ENCODE assay signal across 8 cellular contexts in the genomic region with DNA sequence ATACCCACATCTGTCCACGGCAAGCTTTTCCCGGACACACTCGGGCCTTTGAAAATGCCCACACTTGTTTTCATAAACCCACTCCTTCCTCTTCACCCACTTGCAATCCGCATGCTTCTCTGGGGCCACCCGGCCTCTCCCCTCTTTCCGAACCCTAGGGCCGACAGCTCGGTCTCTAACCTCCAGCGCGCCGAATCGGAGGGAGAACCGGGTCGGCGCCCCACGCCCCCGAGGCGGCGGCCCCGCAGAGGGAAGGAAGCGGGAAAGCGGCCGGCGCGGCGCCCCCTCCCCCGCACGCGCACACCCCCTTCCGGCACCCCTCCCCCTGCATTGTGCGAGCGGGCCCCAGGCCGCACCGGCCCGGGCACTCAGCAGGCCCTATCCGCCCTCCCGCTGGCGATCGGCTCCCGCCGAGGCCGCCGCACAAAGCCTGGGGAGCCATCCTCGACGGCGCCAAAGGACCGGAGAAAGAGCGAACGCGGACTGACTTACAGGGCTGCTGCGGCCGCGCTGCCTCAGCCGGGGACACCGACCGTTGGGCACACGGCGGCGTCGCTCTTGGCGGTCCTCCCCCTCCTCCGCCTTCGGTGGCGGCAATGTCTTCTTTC. TPM values are rescaled to one million over a fixed set of nuclear protein-coding genes. Genes with fewer than 3 reads are reported as not detected.
A peak's percentile ranks its signal among the peaks of the same experiment; 100 is the strongest.
DNase-seq lines count a peak whose midpoint lies in the region; ATAC-seq and TF ChIP-seq lines count a peak whose summit lies in the region.

No MANE protein-coding gene starts in this region.

- H3K36me3 Mint-ChIP-seq in activated naive CD8-positive, alpha-beta T cell, result no peaks in the 10 kb centered on the region

- H3K4me1 Mint-ChIP-seq in activated naive CD8-positive, alpha-beta T cell (ENCODE audit: low read depth), result peaks cover 46% of the 10 kb centered on the region

- TF ChIP-seq CTCF in left ventricle myocardium inferior (IDR thresholded peaks at IDR 0.05; ENCODE audit: borderline replicate concordance) (no peak), psoas muscle (IDR thresholded peaks at IDR 0.05) (no peak), vagina (IDR thresholded peaks at IDR 0.05) (peak in 1 of 3 experiments; percentile 9)

- ATAC-seq in GM19438 (IDR thresholded peaks at IDR 0.05; ENCODE audit: low read depth, unreplicated experiment) (peak; percentile 25), HG03520 (IDR thresholded peaks at IDR 0.05; ENCODE audit: unreplicated experiment) (peak; percentile 22), psoas muscle (peak; percentile 55 to 63 (median 60))

- no peaks in the 10 kb centered on the region for H3K9me3 Mint-ChIP-seq in activated naive CD8-positive, alpha-beta T cell (ENCODE audit: low read depth)

- peak overlapping the region; percentile 92 for H3K4me3 Mint-ChIP-seq in activated naive CD8-positive, alpha-beta T cell

- H3K4me1 ChIP-seq in SJSA1 (replicated peaks) (peaks cover 18% of the 10 kb centered on the region), left ventricle myocardium inferior (peaks cover 69% of the 10 kb centered on the region), psoas muscle (peaks cover 45% of the 10 kb centered on the region), vagina (peaks cover 50% of the 10 kb centered on the region)

- DNase-seq in COLO668 (lab: John Stamatoyannopoulos, UW; ENCODE audit: unreplicated experiment) (peak; percentile 65), SJSA1 (ENCODE audit: low read depth in 1 of 2, low spot score in 2 of 2) (peak; percentile 55 to 77), left ventricle myocardium inferior (peak; percentile 44), psoas muscle (peak in 1 of 2 donors; percentile 74), vagina (ENCODE audit: extremely low spot score in 2 of 2) (no peak)

- TF ChIP-seq POLR2A in vagina (IDR thresholded peaks at IDR 0.05), result no peak

- H3K4me3 ChIP-seq in SJSA1, result peak overlapping the region; percentile 92
- H3K4me3 ChIP-seq in left ventricle myocardium inferior, result peak overlapping the region; percentile 98
- H3K4me3 ChIP-seq in psoas muscle, result peak overlapping the region; percentile 94
- peak overlapping the region; percentile 77 to 89 for H3K4me3 ChIP-seq in vagina

- intact Hi-C loops in left ventricle myocardium inferior (cut with micrococcal nuclease) (no loop called here), psoas muscle (cut with DNase I) (no loop called here), vagina (cut with DNase I) (no loop called here)

- WGBS in psoas muscle, 3 donors, result 0 to 1% (median 0%) methylated on average over 17 to 64 of the region's 64 CpGs

- H3K27ac ChIP-seq in SJSA1 (peak overlapping the region; percentile 95), left ventricle myocardium inferior (replicated peaks) (peak overlapping the region; percentile 98), psoas muscle (peak overlapping the region; percentile 98), vagina (peak overlapping the region; percentile 97)

- H3K9me3 ChIP-seq in SJSA1 (replicated peaks), result no peaks in the 10 kb centered on the region
- H3K9me3 ChIP-seq in left ventricle myocardium inferior (replicated peaks), result no peaks in the 10 kb centered on the region
- H3K9me3 ChIP-seq in psoas muscle, result no peaks in the 10 kb centered on the region
- H3K9me3 ChIP-seq in vagina, result no peaks in the 10 kb centered on the region

- H3K27me3 Mint-ChIP-seq in activated naive CD8-positive, alpha-beta T cell, result no peaks in the 10 kb centered on the region

- H3K36me3 ChIP-seq in SJSA1 (peaks cover 26% of the 10 kb centered on the region), left ventricle myocardium inferior (no peaks in the 10 kb centered on the region), psoas muscle (ENCODE audit: insufficient read depth in 1 of 2, low read depth in 1 of 2) (no peaks in the 10 kb centered on the region), vagina (no peaks in the 10 kb centered on the region)

- H3K27me3 ChIP-seq in SJSA1 (replicated peaks) (no peaks in the 10 kb centered on the region), left ventricle myocardium inferior (ENCODE audit: low read depth) (no peaks in the 10 kb centered on the region), psoas muscle (ENCODE audit: insufficient read depth in 3 of 3, low read length in 2 of 3) (no peaks in the 10 kb centered on the region), vagina (no peaks in the 10 kb centered on the region)

- H3K27ac Mint-ChIP-seq in activated naive CD8-positive, alpha-beta T cell, result peak overlapping the region; percentile 87

RNA-seq across cellular contexts. Expression of a gene that starts 0.4 kb away (rescaled TPM):
- 23.4 and 39.9 TPM in 2 replicates for total RNA-seq in SJSA1 (2014; rRNA removed; shearing (Covaris generic))
- total RNA-seq in left ventricle myocardium inferior (69.8 TPM), psoas muscle (10 to 100 TPM; 37.3 to 61.7 (median 48.6) TPM), vagina (76.6 TPM)
- polyA plus RNA-seq in psoas muscle, result 10 to 100 TPM; 13.0 to 50.5 (median 20.4) TPM

Comparison
In these comparisons a context has a peak if more than half of its experiments do, and no peak if none do; other contexts are left out.
1. DNase-seq: peak in COLO668 (single experiment), SJSA1 (2 of 2) and left ventricle myocardium inferior (single experiment); none in vagina (0 of 2).
2. Peak in every context shown above with its lines, with median percentiles within 50 percentile points of each other: ATAC-seq, H3K27ac ChIP-seq and H3K4me3 ChIP-seq.